Comparison of ENCODE assay signal across 11 cellular contexts in the genomic region with DNA sequence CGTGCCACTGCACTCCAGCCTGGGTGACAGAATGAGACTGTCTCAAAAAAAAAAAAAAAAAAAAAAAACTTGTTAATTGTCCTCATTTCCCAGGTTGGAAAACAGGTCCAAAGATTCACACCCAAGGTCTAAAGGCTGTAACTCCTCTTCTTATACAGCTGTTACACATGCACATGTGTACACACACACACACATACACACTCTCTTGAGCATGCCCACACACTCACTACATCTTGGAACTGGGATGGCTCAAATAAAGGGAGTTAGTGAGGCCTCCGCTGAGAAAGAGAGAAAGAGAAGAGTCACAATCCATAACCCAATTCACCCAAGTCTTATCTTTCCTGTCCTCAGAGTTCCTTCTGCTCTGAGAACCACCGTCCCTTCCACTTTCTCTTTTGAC. TPM values are rescaled to one million over a fixed set of nuclear protein-coding genes. Genes with fewer than 3 reads are reported as not detected.
DNase-seq lines count a peak whose midpoint lies in the region; ATAC-seq and TF ChIP-seq lines count a peak whose summit lies in the region.
"Had no signal": no experiment of that assay in that cellular context is flagged by ENCODE, and none has a peak within 500 bp of the region (broad histone marks: within the 10 kb centered on the region; RNA-seq: fewer than 3 reads in every experiment).

No MANE protein-coding gene starts in this region.

- intact Hi-C loops in left lung (cut with DNase I), result no loop called here

- H3K4me1 ChIP-seq in BLaER1 (peaks cover 85% of the 10 kb centered on the region), left lung (peaks cover 9 to 75% of the 10 kb centered on the region in 2 donors)

- H3K9ac ChIP-seq in BLaER1, result peak overlapping the region; percentile 63

- peak; percentile 68 for DNase-seq in NOMO-1 treated with dmso at 0.1 percent for 144 hours (lab: John Stamatoyannopoulos, UW; ENCODE audit: unreplicated experiment)
- no peak for DNase-seq in left lung
- no peak for DNase-seq in NCI-H1105 treated with DMSO at 0.1 percent for 48 hours (lab: John Stamatoyannopoulos, UW)
- no peak for DNase-seq in DMS 273 treated with DMSO at 0.1 percent for 48 hours (lab: John Stamatoyannopoulos, UW)
- no peak for DNase-seq in dedifferentiated amniotic fluid mesenchymal stem cell (ENCODE audit: extremely low spot score)
- DNase-seq: amniotic stem cell, Calu3, NCI-H524 treated with DMSO at 0.1 percent for 48 hours had no signal

- peak overlapping the region; percentile 83 for H3K27ac ChIP-seq in BLaER1
- H3K27ac ChIP-seq in left lung, result peak overlapping the region; percentile 51 to 89

- TF ChIP-seq CTCF in left lung (IDR thresholded peaks at IDR 0.05), result no peak

- peaks cover 5% of the 10 kb centered on the region; the same call in 1 of the 2 replicates for H4K20me1 ChIP-seq in BLaER1

- H3K36me3 ChIP-seq in BLaER1 (peaks cover 11% of the 10 kb centered on the region), left lung (no peaks in the 10 kb centered on the region)

- no peaks in the 10 kb centered on the region for H3K9me3 ChIP-seq in BLaER1
- no peaks in the 10 kb centered on the region for H3K9me3 ChIP-seq in left lung

- ATAC-seq in GM18907 (IDR thresholded peaks at IDR 0.05; ENCODE audit: unreplicated experiment), result peak; percentile 10
- no peak for ATAC-seq in left lung
- ATAC-seq in GM18873 (IDR thresholded peaks at IDR 0.05; ENCODE audit: low FRiP score, unreplicated experiment), result no peak

- peak overlapping the region; percentile 52 for H3K4me3 ChIP-seq in BLaER1
- peak overlapping the region in 1 of 2 donors; percentile 15 for H3K4me3 ChIP-seq in left lung

- H3K4me2 ChIP-seq in BLaER1, result peak overlapping the region; percentile 88

- H3K27me3 ChIP-seq in BLaER1 (no peaks in the 10 kb centered on the region), left lung (no peaks in the 10 kb centered on the region)

RNA-seq across cellular contexts. Expression of gene HLA-DMB, which starts 3.0 kb away (rescaled TPM):
- 10 to 100 TPM; 59.0 to 91.0 TPM for total RNA-seq in left lung

RNA-seq across cellular contexts. Expression of gene HLA-DMA, which starts 9.0 kb away (rescaled TPM):
- 100 to 1,000 TPM; 128 to 159 TPM for total RNA-seq in left lung

RNA-seq across cellular contexts. Expression of gene BRD2, which starts 24.5 kb away (rescaled TPM):
- 100 to 1,000 TPM; 125 to 174 TPM for total RNA-seq in left lung
